1 cellular context compared by ENCODE assay signal in the genomic region with DNA sequence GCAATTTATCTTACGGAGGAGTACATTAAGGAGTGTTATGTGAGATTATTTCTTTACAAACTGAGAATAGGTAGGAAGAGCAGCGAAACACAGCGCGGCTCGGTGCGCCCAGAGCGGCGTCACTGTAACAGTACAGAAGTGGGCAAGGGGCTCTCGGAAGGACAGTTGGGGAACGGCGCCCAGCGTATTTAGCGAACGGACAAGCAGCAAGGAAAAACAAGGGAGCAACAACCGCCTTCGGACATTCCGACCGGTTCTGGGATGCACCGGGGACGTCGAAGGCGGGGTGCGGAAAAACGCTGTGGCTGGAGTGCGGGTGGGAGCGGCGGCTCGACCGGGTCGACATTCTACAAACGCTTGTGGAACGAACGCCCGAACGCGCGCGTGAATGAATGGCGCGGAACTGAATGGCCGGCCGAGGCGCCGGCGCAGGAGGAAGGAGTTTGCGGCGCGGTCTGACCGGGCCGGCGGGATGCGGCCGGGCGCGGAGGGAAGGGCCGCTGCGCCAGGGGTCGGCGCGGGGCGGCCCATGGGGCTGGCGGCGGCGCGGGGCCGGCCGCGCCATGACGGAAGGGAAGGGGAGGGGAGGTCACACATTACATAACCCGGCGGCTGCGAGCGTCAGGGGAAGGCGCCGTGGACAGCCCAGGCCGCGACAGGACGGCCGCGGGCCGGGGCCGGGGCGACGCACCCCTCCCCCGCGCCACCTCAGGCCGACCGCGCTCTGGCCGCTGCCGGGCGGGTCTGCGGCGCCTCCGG.
A peak's percentile ranks its signal among the peaks of the same experiment; 100 is the strongest.
TF ChIP-seq lines count a peak whose summit lies in the region.

No MANE protein-coding gene starts in this region.

TF ChIP-seq in GM12878, 131 proteins besides CTCF, POLR2A, EP300 and RAD21 (continued from another document):
- TF ChIP-seq, protein P1, sequence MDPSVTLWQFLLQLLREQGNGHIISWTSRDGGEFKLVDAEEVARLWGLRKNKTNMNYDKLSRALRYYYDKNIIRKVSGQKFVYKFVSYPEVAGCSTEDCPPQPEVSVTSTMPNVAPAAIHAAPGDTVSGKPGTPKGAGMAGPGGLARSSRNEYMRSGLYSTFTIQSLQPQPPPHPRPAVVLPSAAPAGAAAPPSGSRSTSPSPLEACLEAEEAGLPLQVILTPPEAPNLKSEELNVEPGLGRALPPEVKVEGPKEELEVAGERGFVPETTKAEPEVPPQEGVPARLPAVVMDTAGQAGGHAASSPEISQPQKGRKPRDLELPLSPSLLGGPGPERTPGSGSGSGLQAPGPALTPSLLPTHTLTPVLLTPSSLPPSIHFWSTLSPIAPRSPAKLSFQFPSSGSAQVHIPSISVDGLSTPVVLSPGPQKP (IDR thresholded peaks at IDR 0.05; ENCODE audit: low read depth, low read length) = no peak
- 0 out of 2 replicates have a peak, but pooled peaks have one; percentile 73 for TF ChIP-seq CHD1 (IDR thresholded peaks at IDR 0.05; ENCODE audit: low read depth, low read length)
- 0 out of 4 replicates have a peak, but pooled peaks of 1 of the 2 experiments have one; percentile 4 for TF ChIP-seq SRF (IDR thresholded peaks at IDR 0.05; ENCODE audit: low read depth in 2 of 2, low read length in 2 of 2)
- TF ChIP-seq NR2F1 (conservative IDR thresholded peaks at IDR 0.05) = peak; percentile 63
- peak; percentile 69; the same call in 1 of the 2 replicates for TF ChIP-seq CREB1 (IDR thresholded peaks at IDR 0.05; ENCODE audit: low read depth)
- TF ChIP-seq NFIC (IDR thresholded peaks at IDR 0.05; ENCODE audit: low read depth, low read length) = no peak
- TF ChIP-seq SMARCA5 (IDR thresholded peaks at IDR 0.05) = 0 out of 2 replicates have a peak, but pooled peaks have one; percentile 35
- TF ChIP-seq MTA2 (IDR thresholded peaks at IDR 0.05; ENCODE audit: low read depth) = 0 out of 2 replicates have a peak, but pooled peaks have one; percentile 13
- TF ChIP-seq, protein P2, sequence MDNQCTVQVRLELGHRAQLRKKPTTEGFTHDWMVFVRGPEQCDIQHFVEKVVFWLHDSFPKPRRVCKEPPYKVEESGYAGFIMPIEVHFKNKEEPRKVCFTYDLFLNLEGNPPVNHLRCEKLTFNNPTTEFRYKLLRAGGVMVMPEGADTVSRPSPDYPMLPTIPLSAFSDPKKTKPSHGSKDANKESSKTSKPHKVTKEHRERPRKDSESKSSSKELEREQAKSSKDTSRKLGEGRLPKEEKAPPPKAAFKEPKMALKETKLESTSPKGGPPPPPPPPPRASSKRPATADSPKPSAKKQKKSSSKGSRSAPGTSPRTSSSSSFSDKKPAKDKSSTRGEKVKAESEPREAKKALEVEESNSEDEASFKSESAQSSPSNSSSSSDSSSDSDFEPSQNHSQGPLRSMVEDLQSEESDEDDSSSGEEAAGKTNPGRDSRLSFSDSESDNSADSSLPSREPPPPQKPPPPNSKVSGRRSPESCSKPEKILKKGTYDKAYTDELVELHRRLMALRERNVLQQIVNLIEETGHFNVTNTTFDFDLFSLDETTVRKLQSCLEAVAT (IDR thresholded peaks at IDR 0.05) = 0 out of 2 replicates have a peak, but pooled peaks have one; percentile 28
- TF ChIP-seq CREM (IDR thresholded peaks at IDR 0.05; ENCODE audit: low read depth) = 0 out of 2 replicates have a peak, but pooled peaks have one; percentile 11
- TF ChIP-seq TBL1XR1 (IDR thresholded peaks at IDR 0.05; ENCODE audit: low read depth, low read length) = no peak
- TF ChIP-seq, protein P3, sequence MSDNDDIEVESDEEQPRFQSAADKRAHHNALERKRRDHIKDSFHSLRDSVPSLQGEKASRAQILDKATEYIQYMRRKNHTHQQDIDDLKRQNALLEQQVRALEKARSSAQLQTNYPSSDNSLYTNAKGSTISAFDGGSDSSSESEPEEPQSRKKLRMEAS (IDR thresholded peaks at IDR 0.05; ENCODE audit: low read depth, low read length) = peak; percentile 21; the same call in 1 of the 2 replicates
- TF ChIP-seq, protein P4, sequence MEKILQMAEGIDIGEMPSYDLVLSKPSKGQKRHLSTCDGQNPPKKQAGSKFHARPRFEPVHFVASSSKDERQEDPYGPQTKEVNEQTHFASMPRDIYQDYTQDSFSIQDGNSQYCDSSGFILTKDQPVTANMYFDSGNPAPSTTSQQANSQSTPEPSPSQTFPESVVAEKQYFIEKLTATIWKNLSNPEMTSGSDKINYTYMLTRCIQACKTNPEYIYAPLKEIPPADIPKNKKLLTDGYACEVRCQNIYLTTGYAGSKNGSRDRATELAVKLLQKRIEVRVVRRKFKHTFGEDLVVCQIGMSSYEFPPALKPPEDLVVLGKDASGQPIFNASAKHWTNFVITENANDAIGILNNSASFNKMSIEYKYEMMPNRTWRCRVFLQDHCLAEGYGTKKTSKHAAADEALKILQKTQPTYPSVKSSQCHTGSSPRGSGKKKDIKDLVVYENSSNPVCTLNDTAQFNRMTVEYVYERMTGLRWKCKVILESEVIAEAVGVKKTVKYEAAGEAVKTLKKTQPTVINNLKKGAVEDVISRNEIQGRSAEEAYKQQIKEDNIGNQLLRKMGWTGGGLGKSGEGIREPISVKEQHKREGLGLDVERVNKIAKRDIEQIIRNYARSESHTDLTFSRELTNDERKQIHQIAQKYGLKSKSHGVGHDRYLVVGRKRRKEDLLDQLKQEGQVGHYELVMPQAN (conservative IDR thresholded peaks at IDR 0.05) = peak; percentile 42; the same call in 1 of the 2 replicates
- TF ChIP-seq NR2C2 (IDR thresholded peaks at IDR 0.05; ENCODE audit: borderline replicate concordance, control insufficient read depth, insufficient read length, low read depth) = no peak
- 0 out of 3 replicates have a peak, but pooled peaks of 1 of the 2 experiments have one; percentile 31 for TF ChIP-seq EGR1 (IDR thresholded peaks at IDR 0.05; ENCODE audit: borderline replicate concordance in 1 of 2, low read depth in 2 of 2, low read length in 2 of 2)
- peak; percentile 38; the same call in 1 of the 2 replicates for TF ChIP-seq RB1 (IDR thresholded peaks at IDR 0.05; ENCODE audit: borderline replicate concordance)
- no peak for TF ChIP-seq DPF2 (IDR thresholded peaks at IDR 0.05)
TF ChIP-seq in GM12878: peak in this region for 19.
